Comparison of ENCODE assay signal across 15 cellular contexts in the genomic region with DNA sequence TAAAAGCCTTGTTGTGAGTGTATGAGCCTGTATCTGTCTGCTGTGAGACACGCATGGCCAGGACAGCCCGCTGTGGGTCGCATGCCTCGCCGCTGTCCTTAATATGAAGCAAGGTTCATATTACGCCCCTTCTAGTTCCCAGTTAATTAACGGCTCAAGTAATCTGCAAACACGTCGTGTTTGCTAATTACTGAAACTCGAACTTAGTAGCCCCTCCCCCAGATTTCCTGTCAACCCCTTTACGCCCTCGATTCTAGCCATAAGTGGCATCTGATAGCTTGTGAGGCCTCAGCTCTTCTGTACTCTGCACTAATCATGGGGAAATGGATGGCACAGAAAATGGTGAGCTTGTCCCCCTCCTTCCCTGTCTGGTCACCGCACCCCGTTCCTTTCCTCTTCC.
DNase-seq lines count a peak whose midpoint lies in the region; ATAC-seq and TF ChIP-seq lines count a peak whose summit lies in the region.
"Had no signal": no experiment of that assay in that cellular context is flagged by ENCODE, and none has a peak within 500 bp of the region (broad histone marks: within the 10 kb centered on the region; RNA-seq: fewer than 3 reads in every experiment).

No MANE protein-coding gene starts in this region.

- H3K36me3 ChIP-seq in ACC112 (ENCODE audit: insufficient read depth, low read length) (peaks cover 88% of the 10 kb centered on the region), vagina (peaks cover 0 to 42% of the 10 kb centered on the region in 2 donors)

- no peak overlapping the region for H2AFZ ChIP-seq in ACC112 (ENCODE audit: low read length, unreplicated experiment)

- peaks cover 60% of the 10 kb centered on the region for H3K79me2 ChIP-seq in ACC112 (ENCODE audit: control insufficient read depth, insufficient read depth, low read length, unreplicated experiment)

- no peak overlapping the region for H3K4me3 ChIP-seq in ACC112 (ENCODE audit: low read depth, low read length)
- H3K4me3 ChIP-seq in vagina: no peak overlapping the region
- H3K4me3 ChIP-seq: A549, K562 had no signal

- no peak for TF ChIP-seq CTCF in vagina (IDR thresholded peaks at IDR 0.05)

- intact Hi-C loops in vagina (cut with DNase I) (no loop called here), left ventricle myocardium superior (cut with micrococcal nuclease) (no loop called here)

- H3K4me1 ChIP-seq in ACC112 (ENCODE audit: control insufficient read depth, insufficient read depth, low read length, unreplicated experiment): peaks cover 19% of the 10 kb centered on the region
- H3K4me1 ChIP-seq in vagina: peaks cover 14% of the 10 kb centered on the region

- no peak for TF ChIP-seq POLR2A in vagina (IDR thresholded peaks at IDR 0.05)

- peak overlapping the region; percentile 52; the same call in 1 of the 2 replicates for H3K27ac ChIP-seq in ACC112 (ENCODE audit: low read depth, low read length)
- no peak overlapping the region for H3K27ac ChIP-seq in vagina
- no peak overlapping the region for H3K27ac ChIP-seq in substantia nigra (ENCODE audit: low read depth, low read length, poor library complexity, severe bottlenecking)

- no peaks in the 10 kb centered on the region for H3K9me3 ChIP-seq in vagina
- H3K9me3 ChIP-seq: A549 had no signal

- no peak for ATAC-seq in left ventricle myocardium superior
- ATAC-seq: activated CD8-positive, alpha-beta T cell treated with anti-CD3 and anti-CD28 coated beads for 36 hours; K562; natural killer cell treated with Interleukin-12 subunit alpha and Interleukin-12 subunit beta and Interleukin-15 and Interleukin-18, amount 100 ng/mL, for 72 hours had no signal

- H3K27me3 ChIP-seq in ACC112 (ENCODE audit: insufficient read depth, low read length) (no peaks in the 10 kb centered on the region), vagina (no peaks in the 10 kb centered on the region)

- peak; percentile 22 to 94 (median 70) for DNase-seq in NCI-H1417 (lab: John Stamatoyannopoulos, UW)
- peak; percentile 3 for DNase-seq in NCI-H82 treated with DMSO at 0.1 percent for 48 hours (lab: John Stamatoyannopoulos, UW; ENCODE audit: unreplicated experiment)
- peak; percentile 48 for DNase-seq in left kidney (ENCODE audit: low read depth, low spot score)
- DNase-seq in vagina (ENCODE audit: extremely low spot score in 2 of 2): no peak
- no peak for DNase-seq in left ventricle myocardium superior
- no peak for DNase-seq in activated gamma-delta T cell (lab: John Stamatoyannopoulos, UW)
- DNase-seq in substantia nigra (lab: John Stamatoyannopoulos, UW): no peak
- DNase-seq: activated CD8-positive, alpha-beta T cell treated with anti-CD3 and anti-CD28 coated beads for 36 hours; activated gamma-delta T cell treated with Interleukin-2 at 50 U/mL for 16 hours; left colon; RPMI8226 had no signal

Comparison
In these comparisons a context has a peak if more than half of its experiments do, and no peak if none do; other contexts are left out.
1. DNase-seq: peak in NCI-H1417 (3 of 3), NCI-H82 treated with DMSO at 0.1 percent for 48 hours (single experiment) and left kidney (single experiment); none in vagina (0 of 2), left ventricle myocardium superior (single experiment), activated gamma-delta T cell (single experiment) and substantia nigra (0 of 49).